Comparison of ENCODE assay signal across 13 cellular contexts in genomic region chr11:47328449-47329390, GRCh38. TPM values are rescaled to one million over a fixed set of nuclear protein-coding genes. Genes with fewer than 3 reads are reported as not detected.
A peak's percentile ranks its signal among the peaks of the same experiment; 100 is the strongest.
DNase-seq lines count a peak whose midpoint lies in the region; ATAC-seq and TF ChIP-seq lines count a peak whose summit lies in the region.
"Had no signal": no experiment of that assay in that cellular context is flagged by ENCODE, and none has a peak within 500 bp of the region (broad histone marks: within the 10 kb centered on the region; RNA-seq: fewer than 3 reads in every experiment).

No MANE protein-coding gene starts in this region.

- ATAC-seq in right cardiac atrium: peak in 1 of 2 donors; percentile 3
- ATAC-seq in GM21390 (IDR thresholded peaks at IDR 0.05; ENCODE audit: unreplicated experiment): no peak
- ATAC-seq: Panc1 had no signal

- H2AFZ ChIP-seq in Karpas-422 (ENCODE audit: low read length): no peak overlapping the region

- H3K27me3 ChIP-seq in Karpas-422 (ENCODE audit: low read length) (no peaks in the 10 kb centered on the region), right cardiac atrium (ENCODE audit: control insufficient read depth, insufficient read depth) (no peaks in the 10 kb centered on the region)
- H3K27me3 ChIP-seq: transverse colon had no signal

- H3K9me3 ChIP-seq in Karpas-422 (ENCODE audit: low read length) (no peaks in the 10 kb centered on the region), right cardiac atrium (ENCODE audit: control insufficient read depth, low read length) (no peaks in the 10 kb centered on the region)
- H3K9me3 ChIP-seq: transverse colon had no signal

- H3K9me2 ChIP-seq in Karpas-422 (replicated peaks; ENCODE audit: insufficient read depth, low read length): no peaks in the 10 kb centered on the region

- DNase-seq in GM20000 (ENCODE audit: low spot score) (peak; percentile 61), Karpas-422 (peak; percentile 51), right cardiac atrium (peak in 1 of 3 donors; percentile 55), NCI-H128 (lab: John Stamatoyannopoulos, UW; ENCODE audit: unreplicated experiment) (no peak), amniotic stem cell (lab: John Stamatoyannopoulos, UW) (no peak)
- DNase-seq in activated effector memory CD4-positive, alpha-beta T cell treated with anti-CD3 and anti-CD28 coated beads, Interleukin-2, amount 50 U/mL, for 16 hours: no peak
- DNase-seq: activated CD4-positive, alpha-beta T cell treated with anti-CD3 and anti-CD28 coated beads, Interleukin-2, amount 50 U/mL, for 48 hours; DMS153; transverse colon had no signal

- H4K20me1 ChIP-seq in Karpas-422 (ENCODE audit: insufficient read depth, low read depth, low read length): no peaks in the 10 kb centered on the region

- peaks cover 6% of the 10 kb centered on the region; the same call in 1 of the 2 replicates for H3K36me3 ChIP-seq in Karpas-422 (ENCODE audit: insufficient read depth, low read length)

- H3K4me1 ChIP-seq in Karpas-422 (ENCODE audit: low read length): peaks cover 23% of the 10 kb centered on the region
- H3K4me1 ChIP-seq in right cardiac atrium (ENCODE audit: control insufficient read depth, insufficient read depth, low read length): no peaks in the 10 kb centered on the region

- peak overlapping the region; percentile 41 for H3K9ac ChIP-seq in Karpas-422 (ENCODE audit: low read length)

- peak overlapping the region; percentile 71 for H3K27ac ChIP-seq in Karpas-422 (ENCODE audit: low read length)
- peak overlapping the region; percentile 34 for H3K27ac ChIP-seq in right cardiac atrium (ENCODE audit: low read length)
- H3K27ac ChIP-seq: transverse colon had no signal

- H3K4me2 ChIP-seq in Karpas-422 (ENCODE audit: low read depth, low read length, poor library complexity, severe bottlenecking): peak overlapping the region; percentile 28

- TF ChIP-seq CTCF in GM12872 (IDR thresholded peaks at IDR 0.05; ENCODE audit: insufficient read depth, low read depth, low read length) (peak; percentile 32), GM20000 (IDR thresholded peaks at IDR 0.05; ENCODE audit: extremely low read depth, missing control alignments) (no peak)

- H3K4me3 ChIP-seq in Karpas-422 (ENCODE audit: low read length) (no peak overlapping the region), right cardiac atrium (ENCODE audit: low read length) (no peak overlapping the region)
- H3K4me3 ChIP-seq: transverse colon had no signal

- no peaks in the 10 kb centered on the region for H3K79me2 ChIP-seq in Karpas-422 (ENCODE audit: low read length)

- 68% methylated on average over 29 of the region's 29 CpGs for WGBS in right cardiac atrium

- intact Hi-C loops in right cardiac atrium (cut with DNase I): no loop called here

RNA-seq across cellular contexts. Expression of gene MYBPC3, which starts 23.8 kb away (rescaled TPM):
- 0.67 and 0.72 TPM in 2 replicates for total RNA-seq in Karpas-422 (2014; rRNA removed; shearing (Covaris generic); ENCODE audit: low replicate concordance)
- 1,000 to 10,000 TPM in 3 of 4 donors, 100 to 1,000 TPM in 1; 953 to 1,924 (median 1,412) TPM for total RNA-seq in right cardiac atrium
- 1,009 TPM for polyA plus RNA-seq in right cardiac atrium
- total RNA-seq: H4, transverse colon had no signal

RNA-seq across cellular contexts. Expression of gene SPI1, which starts 49.6 kb away (rescaled TPM):
- 114 and 198 TPM in 2 replicates for total RNA-seq in Karpas-422 (2014; rRNA removed; shearing (Covaris generic); ENCODE audit: low replicate concordance)
- total RNA-seq in right cardiac atrium: 10 to 100 TPM; 11.6 to 24.1 (median 18.6) TPM
- 5.9 TPM for polyA plus RNA-seq in right cardiac atrium
- total RNA-seq: H4 had no signal

RNA-seq across cellular contexts. Expression of gene MADD, which starts 58.8 kb away (rescaled TPM):
- 31.2 and 53.5 TPM in 2 replicates for total RNA-seq in Karpas-422 (2014; rRNA removed; shearing (Covaris generic); ENCODE audit: low replicate concordance)
- 10 to 100 TPM; 42.2 to 73.7 (median 54.7) TPM for total RNA-seq in right cardiac atrium
- polyA plus RNA-seq in right cardiac atrium: 27.9 TPM

Comparison
In these comparisons a context has a peak if more than half of its experiments do, and no peak if none do; other contexts are left out.
1. DNase-seq: peak in GM20000 (single experiment) and Karpas-422 (single experiment); none in NCI-H128 (single experiment), amniotic stem cell (single experiment) and activated effector memory CD4-positive, alpha-beta T cell treated with anti-CD3 and anti-CD28 coated beads, Interleukin-2, amount 50 U/mL, for 16 hours (single experiment).
2. RNA of gene MYBPC3, which starts 23.8 kb away (total RNA-seq): 953 to 1,924 TPM in right cardiac atrium; 0.67 to 0.72 TPM in Karpas-422; every median in the first group is over 100 times any median in the second.